Comparison of ENCODE assay signal across 17 cellular contexts in the genomic region with DNA sequence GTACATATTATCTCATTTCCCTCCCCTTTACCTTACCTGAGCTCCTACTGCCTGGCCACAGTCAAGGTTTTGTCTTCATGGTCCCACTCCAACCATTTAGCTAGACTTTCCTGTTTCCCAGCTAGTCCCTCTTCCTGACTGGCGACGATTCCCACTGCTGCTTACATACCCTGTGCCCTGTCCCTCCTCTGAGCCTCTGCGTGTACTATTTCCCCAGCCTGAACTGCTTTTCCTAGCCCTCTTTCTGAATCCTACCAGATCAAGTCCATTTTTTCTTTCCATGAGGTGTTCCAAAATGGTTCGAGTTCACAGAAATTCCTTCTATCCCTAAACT. TPM values are rescaled to one million over a fixed set of nuclear protein-coding genes. Genes with fewer than 3 reads are reported as not detected.
DNase-seq lines count a peak whose midpoint lies in the region; ATAC-seq and TF ChIP-seq lines count a peak whose summit lies in the region.
"Had no signal": no experiment of that assay in that cellular context is flagged by ENCODE, and none has a peak within 500 bp of the region (broad histone marks: within the 10 kb centered on the region; RNA-seq: fewer than 3 reads in every experiment).

No MANE protein-coding gene starts in this region.

- H3K4me2 ChIP-seq in GM23248 (ENCODE audit: unreplicated experiment) = peak overlapping the region; percentile 77
- H3K4me2 ChIP-seq in SK-N-SH = peak overlapping the region; percentile 80

- no peak for TF ChIP-seq POLR2A in gastrocnemius medialis (IDR thresholded peaks at IDR 0.05)

- TF ChIP-seq RAD21 in SK-N-SH (IDR thresholded peaks at IDR 0.05; ENCODE audit: low read length) = no peak

- POLR2A ChIA-PET in SK-N-SH (lab: Yijun Ruan, JAX) = no interaction called here

- H3K9me3 ChIP-seq in GM23248 (ENCODE audit: low read depth) = no peaks in the 10 kb centered on the region
- H3K9me3 ChIP-seq in SK-N-SH = no peaks in the 10 kb centered on the region
- H3K9me3 ChIP-seq in gastrocnemius medialis = no peaks in the 10 kb centered on the region

- H3K27me3 ChIP-seq in GM23248 (replicated peaks; ENCODE audit: insufficient read depth) (no peaks in the 10 kb centered on the region), SK-N-SH (ENCODE audit: insufficient read depth) (no peaks in the 10 kb centered on the region), gastrocnemius medialis (no peaks in the 10 kb centered on the region)

- WGBS in GM23248 (ENCODE audit: low coverage in 1 of 2, low lambda C conversion rate in 2 of 2, missing lambda C conversion rate in 2 of 2), 2 experiments = 98 to 99% methylated on average over 4 of the region's 4 CpGs
- WGBS in SK-N-SH (ENCODE audit: low lambda C conversion rate) = 85% methylated on average over 4 of the region's 4 CpGs

- H3F3A ChIP-seq in GM23248 (ENCODE audit: insufficient read depth) (peaks cover 24% of the 10 kb centered on the region), SK-N-SH (replicated peaks; ENCODE audit: insufficient read depth) (peaks cover 23% of the 10 kb centered on the region)

- H3K4me3 ChIP-seq in GM23248 = peak overlapping the region; percentile 30; the same call in 1 of the 2 replicates
- no peak overlapping the region for H3K4me3 ChIP-seq in SK-N-SH (ENCODE audit: low read depth in 2 of 2, low read length in 1 of 2)
- no peak overlapping the region for H3K4me3 ChIP-seq in gastrocnemius medialis

- TF ChIP-seq EP300 in SK-N-SH (IDR thresholded peaks at IDR 0.05; ENCODE audit: borderline replicate concordance in 1 of 2, low read depth in 1 of 2, low read length in 1 of 2) = no peak

- no peaks in the 10 kb centered on the region for H3K79me2 ChIP-seq in GM23248 (ENCODE audit: insufficient read depth)
- H3K79me2 ChIP-seq in SK-N-SH (ENCODE audit: insufficient read depth) = peaks cover 34% of the 10 kb centered on the region; the same call in 1 of the 2 replicates

- TF ChIP-seq CTCF in SK-N-SH (IDR thresholded peaks at IDR 0.05) (no peak), gastrocnemius medialis (IDR thresholded peaks at IDR 0.05 in 4 of 5, conservative IDR thresholded peaks at IDR 0.05 in 1 of 5) (no peak)

- intact Hi-C loops in left ventricle myocardium superior (cut with micrococcal nuclease) = no loop called here
- intact Hi-C loops in gastrocnemius medialis (cut with DNase I; ENCODE audit: low total_unique reads) = no loop called here

- peak overlapping the region; percentile 59 for H3K9ac ChIP-seq in GM23248
- H3K9ac ChIP-seq in SK-N-SH = peak overlapping the region; percentile 67; the same call in 1 of the 2 replicates

- ATAC-seq in left ventricle myocardium superior = peak; percentile 42
- peak in 1 of 2 donors; percentile 14 for ATAC-seq in gastrocnemius medialis
- ATAC-seq in HG02884 (IDR thresholded peaks at IDR 0.05; ENCODE audit: unreplicated experiment) = no peak
- ATAC-seq in GM21390 (IDR thresholded peaks at IDR 0.05; ENCODE audit: unreplicated experiment) = no peak

- no peak for DNase-seq in GM23248
- no peak for DNase-seq in SK-N-SH
- DNase-seq in left ventricle myocardium superior = no peak
- no peak for DNase-seq in gastrocnemius medialis
- DNase-seq in Kasumi-1 (lab: John Stamatoyannopoulos, UW) = no peak
- DNase-seq in middle frontal gyrus (ENCODE audit: extremely low spot score, low spot score) = no peak
- DNase-seq: activated CD4-positive, alpha-beta T cell treated with anti-CD3 and anti-CD28 coated beads, Interleukin-2, amount 50 U/mL, for 4 hours; activated gamma-delta T cell; CD8-positive, alpha-beta memory T cell; H7; NCI-H1048; stimulated activated CD4-positive, alpha-beta T cell treated with anti-CD3 and anti-CD28 coated beads, Interleukin-4, amount 100 ng/mL, for 4 hours; stimulated activated naive CD4-positive, alpha-beta T cell treated with Interleukin-2 at 50 U/mL for 16 hours had no signal

- H3K27ac ChIP-seq in GM23248 = peak overlapping the region; percentile 93
- peak overlapping the region; percentile 75 to 98 for H3K27ac ChIP-seq in SK-N-SH (ENCODE audit: low read depth in 2 of 2, low read length in 1 of 2)
- peak overlapping the region in 3 of 4 donors; percentile 13 to 57 (median 45) for H3K27ac ChIP-seq in gastrocnemius medialis

- H3K4me1 ChIP-seq in GM23248 (ENCODE audit: insufficient read depth) (peaks cover 25% of the 10 kb centered on the region), SK-N-SH (ENCODE audit: control insufficient read depth in 1 of 2, insufficient read depth in 2 of 2, low read depth in 1 of 2, low read length in 1 of 2) (peaks cover 2 to 28% of the 10 kb centered on the region in 2 experiments; a peak in 3 of 4 replicates), gastrocnemius medialis (peaks cover 0 to 8% of the 10 kb centered on the region in 2 donors)

- H3K36me3 ChIP-seq in GM23248 (ENCODE audit: low read depth) (0 out of 2 replicates have a peak, but pooled peaks cover 4% of the 10 kb centered on the region), SK-N-SH (replicated peaks in 1 of 2; ENCODE audit: control insufficient read depth in 1 of 2, insufficient read depth in 2 of 2, low read length in 1 of 2) (peaks cover 11 to 39% of the 10 kb centered on the region in 2 experiments), gastrocnemius medialis (peaks cover 0 to 26% of the 10 kb centered on the region in 2 donors)

- CTCF ChIA-PET in SK-N-SH (lab: Yijun Ruan, JAX) = interaction anchor here (4.4 kb wide), 1 partner anchor 33 kb away, joined by 19 read pairs; the partner anchor contains the start of gene STX3

- no peaks in the 10 kb centered on the region for H3K9me2 ChIP-seq in GM23248 (ENCODE audit: insufficient read depth)
- no peaks in the 10 kb centered on the region for H3K9me2 ChIP-seq in SK-N-SH

- H2AFZ ChIP-seq in GM23248 = peak overlapping the region; percentile 14; the same call in 1 of the 2 replicates
- no peak overlapping the region for H2AFZ ChIP-seq in SK-N-SH (ENCODE audit: low read depth)

- H4K20me1 ChIP-seq in GM23248 (ENCODE audit: insufficient read depth) (no peaks in the 10 kb centered on the region), SK-N-SH (ENCODE audit: insufficient read depth) (0 out of 2 replicates have a peak, but pooled peaks cover 3% of the 10 kb centered on the region)

- in situ Hi-C loops in GM23248 (cut with MboI) = no loop called here
- in situ Hi-C loops in gastrocnemius medialis (cut with MboI; ENCODE audit: low sequenced_read_pairs in 4 of 4) = no loop called here

TF ChIP-seq in SK-N-SH, 30 proteins besides CTCF, POLR2A, EP300 and RAD21 (continues in another document):
- TF ChIP-seq USF2 (IDR thresholded peaks at IDR 0.05; ENCODE audit: borderline replicate concordance, low read depth, low read length) (no peak), NFIC (IDR thresholded peaks at IDR 0.05; ENCODE audit: borderline replicate concordance) (no peak), FOXM1 (IDR thresholded peaks at IDR 0.05; ENCODE audit: low read depth) (no peak), IRF3 (IDR thresholded peaks at IDR 0.05; ENCODE audit: low read depth, low read length) (no peak)
- TF ChIP-seq, protein P1, sequence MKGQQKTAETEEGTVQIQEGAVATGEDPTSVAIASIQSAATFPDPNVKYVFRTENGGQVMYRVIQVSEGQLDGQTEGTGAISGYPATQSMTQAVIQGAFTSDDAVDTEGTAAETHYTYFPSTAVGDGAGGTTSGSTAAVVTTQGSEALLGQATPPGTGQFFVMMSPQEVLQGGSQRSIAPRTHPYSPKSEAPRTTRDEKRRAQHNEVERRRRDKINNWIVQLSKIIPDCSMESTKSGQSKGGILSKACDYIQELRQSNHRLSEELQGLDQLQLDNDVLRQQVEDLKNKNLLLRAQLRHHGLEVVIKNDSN (IDR thresholded peaks at IDR 0.05; ENCODE audit: borderline replicate concordance, low read depth) = no peak

RNA-seq across cellular contexts. Expression of gene MRPL16, which starts 23.4 kb away (rescaled TPM):
- total RNA-seq in GM23248 (2014; rRNA removed; shearing (Covaris generic)) = 43.6 and 49.3 TPM in 2 replicates
- polyA plus RNA-seq in GM23248 (2016; fragmentation: Nextera tagmentation; extraction: Ambion mirVana) (65.1 and 67.4 TPM in 2 replicates), SK-N-SH (2012; rRNA removed) (70.1 and 77.6 TPM in 2 replicates)
- polyA plus RNA-seq in SK-N-SH (2012; cell fraction: cytosol; rRNA removed) = 83.3 and 91.2 TPM in 2 replicates
- polyA plus RNA-seq in SK-N-SH (2012; cell fraction: nucleus; rRNA removed) = 46.4 and 50.2 TPM in 2 replicates
- total RNA-seq in left ventricle myocardium superior (103 TPM), gastrocnemius medialis (10 to 100 TPM; 33.7 to 78.2 (median 38.3) TPM)

RNA-seq across cellular contexts. Expression of gene STX3, which starts 32.0 kb away (rescaled TPM):
- total RNA-seq in GM23248 (2014; rRNA removed; shearing (Covaris generic)) = 9.3 and 10.5 TPM in 2 replicates
- polyA plus RNA-seq in GM23248 (2016; fragmentation: Nextera tagmentation; extraction: Ambion mirVana) (5.6 and 6.3 TPM in 2 replicates), SK-N-SH (2012; rRNA removed) (21.4 and 26.6 TPM in 2 replicates)
- polyA plus RNA-seq in SK-N-SH (2012; cell fraction: cytosol; rRNA removed) = 31.2 and 37.3 TPM in 2 replicates
- polyA plus RNA-seq in SK-N-SH (2012; cell fraction: nucleus; rRNA removed) = 36.5 and 43.6 TPM in 2 replicates
- total RNA-seq in left ventricle myocardium superior (8.0 TPM), gastrocnemius medialis (10 to 100 TPM in 2 of 4 donors, 1 to 10 TPM in 2; 8.3 to 23.4 (median 15.8) TPM)

RNA-seq across cellular contexts. Expression of gene CBLIF, which starts 58.1 kb away (rescaled TPM):
- not detected in 2 replicates for total RNA-seq in GM23248 (2014; rRNA removed; shearing (Covaris generic))
- polyA plus RNA-seq in GM23248 (2016; fragmentation: Nextera tagmentation; extraction: Ambion mirVana) = not detected in 2 replicates
- polyA plus RNA-seq in SK-N-SH (2012; rRNA removed) = not detected in 2 replicates
- polyA plus RNA-seq in SK-N-SH (2012; cell fraction: cytosol; rRNA removed) = not detected in 2 replicates
- not detected in 2 replicates for polyA plus RNA-seq in SK-N-SH (2012; cell fraction: nucleus; rRNA removed)
- not detected for total RNA-seq in left ventricle myocardium superior
- not detected for total RNA-seq in gastrocnemius medialis
- total RNA-seq: CD8-positive, alpha-beta memory T cell; esophagus mucosa; H7; NCI-H460 had no signal
- polyA plus RNA-seq: CD8-positive, alpha-beta memory T cell had no signal
